ENCODE assay signal across 10 cellular contexts in genomic region chr6:11434565-11435326, GRCh38.
DNase-seq lines count a peak whose midpoint lies in the region; ATAC-seq, FAIRE-seq and TF ChIP-seq lines count a peak whose summit lies in the region.
"Had no signal": no experiment of that assay in that cellular context is flagged by ENCODE, and none has a peak within 500 bp of the region (broad histone marks: within the 10 kb centered on the region; RNA-seq: fewer than 3 reads in every experiment).

No MANE protein-coding gene starts in this region.

- no peak for TF ChIP-seq CTCF in fibroblast of lung (conservative IDR thresholded peaks at IDR 0.05 in 1 of 2, IDR thresholded peaks at IDR 0.05 in 1 of 2; ENCODE audit: low read depth in 1 of 2, low read length in 2 of 2)
- peak in 1 of 4 experiments; percentile 1 for TF ChIP-seq CTCF in prostate gland (IDR thresholded peaks at IDR 0.05)

- no peak for TF ChIP-seq POLR2A in prostate gland (IDR thresholded peaks at IDR 0.05)

- H3K4me3 Mint-ChIP-seq in naive thymus-derived CD4-positive, alpha-beta T cell: no peak overlapping the region
- H3K4me3 Mint-ChIP-seq: neural crest cell had no signal

- DNase-seq in DMS53 treated with DMSO at 0.1 percent for 48 hours (lab: John Stamatoyannopoulos, UW; ENCODE audit: unreplicated experiment) (peak; percentile 48), RCC 7860 (ENCODE audit: low spot score) (peak; percentile 31), fibroblast of lung (ENCODE audit: low read depth in 2 of 2) (peak; percentile 87 to 93), prostate gland (ENCODE audit: low spot score) (peak; percentile 64), middle frontal gyrus (ENCODE audit: extremely low spot score, low spot score) (no peak)
- DNase-seq in NK-92 treated with Interleukin-12 subunit alpha and Interleukin-12 subunit beta, amount 100 ng/mL, for 24 hours (lab: John Stamatoyannopoulos, UW): no peak
- no peak for DNase-seq in naive thymus-derived CD4-positive, alpha-beta T cell

- intact Hi-C loops in prostate gland (cut with DNase I): loop anchor here (5.0 kb wide), 1 partner anchor 62 kb away; no protein-coding TSS in a partner anchor
- intact Hi-C loops in naive thymus-derived CD4-positive, alpha-beta T cell (cut with micrococcal nuclease): no loop called here

- H3K4me1 ChIP-seq in fibroblast of lung (ENCODE audit: control insufficient read depth, extremely low read depth, insufficient read depth, low read length): peaks cover 13% of the 10 kb centered on the region
- H3K4me1 ChIP-seq in prostate gland (replicated peaks): no peaks in the 10 kb centered on the region
- no peaks in the 10 kb centered on the region for H3K4me1 ChIP-seq in naive thymus-derived CD4-positive, alpha-beta T cell (ENCODE audit: control insufficient read depth in 2 of 2, insufficient read depth in 2 of 2, low read length in 2 of 2)

- no peak for FAIRE-seq in RCC 7860 (lab: Jason Lieb, UNC)
- FAIRE-seq: endometrium had no signal

- POLR2A ChIA-PET in naive thymus-derived CD4-positive, alpha-beta T cell (lab: Charles Lee): no interaction called here

- no peak overlapping the region for H3K27ac Mint-ChIP-seq in naive thymus-derived CD4-positive, alpha-beta T cell

- H3K27ac ChIP-seq in fibroblast of lung (ENCODE audit: insufficient read depth, low read length) (no peak overlapping the region), prostate gland (peak overlapping the region; percentile 31 to 64)
- no peak overlapping the region for H3K27ac ChIP-seq in naive thymus-derived CD4-positive, alpha-beta T cell (ENCODE audit: low read depth, low read length)

- no peaks in the 10 kb centered on the region for H3K79me2 ChIP-seq in fibroblast of lung (ENCODE audit: control insufficient read depth, insufficient read depth, low read length)

- CTCF ChIA-PET in naive thymus-derived CD4-positive, alpha-beta T cell (lab: Charles Lee): no interaction called here

- H3K9me3 ChIP-seq in fibroblast of lung (ENCODE audit: control insufficient read depth, insufficient read depth, low read depth, low read length) (no peaks in the 10 kb centered on the region), prostate gland (no peaks in the 10 kb centered on the region)
- no peaks in the 10 kb centered on the region for H3K9me3 ChIP-seq in naive thymus-derived CD4-positive, alpha-beta T cell (ENCODE audit: control insufficient read depth in 2 of 3, low read length in 3 of 3)

- no peak overlapping the region for H3K9ac ChIP-seq in fibroblast of lung (ENCODE audit: insufficient read depth, low read length)

- H3K27me3 ChIP-seq in fibroblast of lung (ENCODE audit: control insufficient read depth, insufficient read depth, low read length) (no peaks in the 10 kb centered on the region), prostate gland (replicated peaks; ENCODE audit: insufficient read depth) (no peaks in the 10 kb centered on the region)
- H3K27me3 ChIP-seq in naive thymus-derived CD4-positive, alpha-beta T cell (ENCODE audit: control insufficient read depth in 2 of 2, insufficient read depth in 2 of 2, low read length in 2 of 2): no peaks in the 10 kb centered on the region

- peaks cover 0 to 5% (median 0%) of the 10 kb centered on the region in 5 donors for H3K36me3 Mint-ChIP-seq in naive thymus-derived CD4-positive, alpha-beta T cell

- no peak for ATAC-seq in naive thymus-derived CD4-positive, alpha-beta T cell
- ATAC-seq in GM21786 (IDR thresholded peaks at IDR 0.05; ENCODE audit: unreplicated experiment): no peak

- peaks cover 0 to 6% (median 0%) of the 10 kb centered on the region in 11 donors for H3K9me3 Mint-ChIP-seq in naive thymus-derived CD4-positive, alpha-beta T cell

- no peaks in the 10 kb centered on the region for H4K20me1 ChIP-seq in fibroblast of lung (ENCODE audit: control insufficient read depth, extremely low read depth, insufficient read depth, low read length)

- peaks cover 0 to 12% (median under 1%) of the 10 kb centered on the region in 7 donors for H3K4me1 Mint-ChIP-seq in naive thymus-derived CD4-positive, alpha-beta T cell

- no peak overlapping the region for H2AFZ ChIP-seq in fibroblast of lung (ENCODE audit: low read length)

- H3K4me3 ChIP-seq in fibroblast of lung (replicated peaks in 1 of 4; ENCODE audit: control extremely low read depth in 1 of 4, insufficient read depth in 1 of 4, low read depth in 3 of 4, low read length in 4 of 4): no peak overlapping the region
- H3K4me3 ChIP-seq in prostate gland: no peak overlapping the region
- H3K4me3 ChIP-seq in naive thymus-derived CD4-positive, alpha-beta T cell (ENCODE audit: low read length): no peak overlapping the region

- H3K36me3 ChIP-seq in fibroblast of lung (ENCODE audit: control insufficient read depth, insufficient read depth, low read length): no peaks in the 10 kb centered on the region
- no peaks in the 10 kb centered on the region for H3K36me3 ChIP-seq in prostate gland
- H3K36me3 ChIP-seq in naive thymus-derived CD4-positive, alpha-beta T cell (ENCODE audit: control insufficient read depth in 2 of 3, insufficient read depth in 3 of 3, low read length in 3 of 3): no peaks in the 10 kb centered on the region

- WGBS in prostate gland: 52% methylated on average over 10 of the region's 10 CpGs

- no peaks in the 10 kb centered on the region for H3K27me3 Mint-ChIP-seq in naive thymus-derived CD4-positive, alpha-beta T cell

- H3K4me2 ChIP-seq in fibroblast of lung (ENCODE audit: extremely low read depth, insufficient read depth, low read length): peak overlapping the region; percentile 26

Comparison
In these comparisons a context has a peak if more than half of its experiments do, and no peak if none do; other contexts are left out.
1. DNase-seq: peak in DMS53 treated with DMSO at 0.1 percent for 48 hours (single experiment), RCC 7860 (single experiment), fibroblast of lung (2 of 2) and prostate gland (single experiment); none in NK-92 treated with Interleukin-12 subunit alpha and Interleukin-12 subunit beta, amount 100 ng/mL, for 24 hours (single experiment), naive thymus-derived CD4-positive, alpha-beta T cell (0 of 9) and middle frontal gyrus (single experiment).
2. H3K27ac ChIP-seq: peak in prostate gland (2 of 2); none in fibroblast of lung (single experiment) and naive thymus-derived CD4-positive, alpha-beta T cell (single experiment).